In genomic region chr7:5015936-5016335, GRCh38 we compare ENCODE assay signal across 13 cellular contexts. TPM values are rescaled to one million over a fixed set of nuclear protein-coding genes. Genes with fewer than 3 reads are reported as not detected.
A peak's percentile ranks its signal among the peaks of the same experiment; 100 is the strongest.
DNase-seq lines count a peak whose midpoint lies in the region; ATAC-seq, FAIRE-seq and TF ChIP-seq lines count a peak whose summit lies in the region.
"Not testable (repeated sequence)": the region's sequence is repeated elsewhere in the genome, so short reads cannot be mapped to it uniquely, and the experiment has no call there.
"Had no signal": no experiment of that assay in that cellular context is flagged by ENCODE, and none has a peak within 500 bp of the region (broad histone marks: within the 10 kb centered on the region; RNA-seq: fewer than 3 reads in every experiment).

No MANE protein-coding gene starts in this region.

- not testable (repeated sequence) for H3K27ac ChIP-seq in CD8-positive, alpha-beta T cell (ENCODE audit: low read depth, low read length)

- H3K4me3 Mint-ChIP-seq in CD8-positive, alpha-beta T cell, result not testable (repeated sequence)

- DNase-seq in CD8-positive, alpha-beta T cell; bronchial epithelial cell (ENCODE audit: low read depth): not testable (repeated sequence)
- peak; percentile 20 for DNase-seq in KG1 (lab: John Stamatoyannopoulos, UW)
- DNase-seq in NB4 (ENCODE audit: low read depth), result peak; percentile 36
- DNase-seq in UCSD-AML1 (lab: John Stamatoyannopoulos, UW; ENCODE audit: unreplicated experiment), result peak; percentile 13
- DNase-seq in dermis blood vessel endothelial cell, result peak; percentile 46
- peak; percentile 30 for DNase-seq in mesenteric fat pad (ENCODE audit: low spot score)

- not testable (repeated sequence) for H3K27me3 Mint-ChIP-seq in CD8-positive, alpha-beta T cell (ENCODE audit: low read depth)

- H3K4me1 Mint-ChIP-seq in CD8-positive, alpha-beta T cell (ENCODE audit: low read depth), result not testable (repeated sequence)

- peak; percentile 58 for FAIRE-seq in bronchial epithelial cell (lab: Jason Lieb, UNC)

- not testable (repeated sequence) for H3K36me3 ChIP-seq in CD8-positive, alpha-beta T cell (ENCODE audit: insufficient read depth, low read length); bronchial epithelial cell (ENCODE audit: control insufficient read depth, insufficient read depth, low read length)

- H3K36me3 Mint-ChIP-seq in CD8-positive, alpha-beta T cell, result peaks cover 25% of the 10 kb centered on the region

- intact Hi-C loops in CD8-positive, alpha-beta T cell (cut with DNase I, micrococcal nuclease), result not testable (repeated sequence)

- H3K27ac Mint-ChIP-seq in CD8-positive, alpha-beta T cell, result peak overlapping the region; percentile 37

- not testable (repeated sequence) for ATAC-seq in CD8-positive, alpha-beta T cell

- POLR2A ChIA-PET in CD8-positive, alpha-beta T cell (lab: Charles Lee), result not testable (repeated sequence)

- H3K27me3 ChIP-seq in CD8-positive, alpha-beta T cell (ENCODE audit: insufficient read depth, low read length); bronchial epithelial cell (ENCODE audit: control insufficient read depth, insufficient read depth, low read length): not testable (repeated sequence)

- not testable (repeated sequence) for TF ChIP-seq POLR2A in NB4 (IDR thresholded peaks at IDR 0.05; ENCODE audit: extremely low read depth, insufficient read length)

- H3K4me3 ChIP-seq in CD8-positive, alpha-beta T cell (ENCODE audit: low read depth, low read length); NB4 (ENCODE audit: low read depth, low read length); bronchial epithelial cell (ENCODE audit: low read depth, low read length): not testable (repeated sequence)

- not testable (repeated sequence) for H3K9me3 Mint-ChIP-seq in CD8-positive, alpha-beta T cell

- not testable (repeated sequence) for TF ChIP-seq CTCF in CD8-positive, alpha-beta T cell (IDR thresholded peaks at IDR 0.05); NB4 (IDR thresholded peaks at IDR 0.05; ENCODE audit: low read depth, low read length); bronchial epithelial cell (IDR thresholded peaks at IDR 0.05; ENCODE audit: insufficient read depth, low read length, severe bottlenecking)

- CTCF ChIA-PET in CD8-positive, alpha-beta T cell (lab: Charles Lee), result not testable (repeated sequence)

- not testable (repeated sequence) for H3K4me1 ChIP-seq in CD8-positive, alpha-beta T cell (ENCODE audit: insufficient read depth, low read length)

- H3K9me3 ChIP-seq in CD8-positive, alpha-beta T cell (ENCODE audit: low read length), result not testable (repeated sequence)

RNA-seq across cellular contexts. Expression of gene RBAK, which starts 29.7 kb away (rescaled TPM):
- 10 to 100 TPM; 12.9 to 13.6 TPM for total RNA-seq in CD8-positive, alpha-beta T cell
- total RNA-seq in bronchial epithelial cell, result 10.0 and 10.6 TPM in 2 replicates
- total RNA-seq in dermis blood vessel endothelial cell, result 8.7 and 10.1 TPM in 2 replicates
- total RNA-seq in mesenteric fat pad, result 9.8 TPM

RNA-seq across cellular contexts. Expression of gene MMD2, which starts 56.9 kb away (rescaled TPM):
- total RNA-seq in CD8-positive, alpha-beta T cell, result not detected
- total RNA-seq in bronchial epithelial cell (not detected in 2 replicates), dermis blood vessel endothelial cell (not detected in 2 replicates), mesenteric fat pad (not detected)
- total RNA-seq: Caco-2; CD4-positive, alpha-beta memory T cell; GM12878; GM23248; H1; H7 had no signal
